In genomic region chr9:137231313-137232039, GRCh38 we compare ENCODE assay signal across 33 cellular contexts. TPM values are rescaled to one million over a fixed set of nuclear protein-coding genes. Genes with fewer than 3 reads are reported as not detected.
"Had no signal": no experiment of that assay in that cellular context is flagged by ENCODE, and none has a peak within 500 bp of the region (broad histone marks: within the 10 kb centered on the region; RNA-seq: fewer than 3 reads in every experiment).

No MANE protein-coding gene starts in this region.

- ATAC-seq: effector memory CD8-positive, alpha-beta T cell; esophagus mucosa; gastrocnemius medialis; left lobe of liver; mucosa of descending colon; natural killer cell treated with Interleukin-12 subunit alpha and Interleukin-12 subunit beta and Interleukin-15 and Interleukin-18, amount 100 ng/mL, for 72 hours; pancreas; stimulated activated effector memory CD8-positive, alpha-beta T cell treated with anti-CD3 and anti-CD28 coated beads, Interleukin-12 subunit alpha, Interleukin-12 subunit beta, amount 100 ng/mL, for 72 hours; stimulated activated naive CD8-positive, alpha-beta T cell treated with anti-CD3 and anti-CD28 coated beads, Interleukin-15, Interleukin-2, amounts not matched to agents 100 U/mL and 50 U/mL, for 24 hours had no signal

- H3K36me3 ChIP-seq: gastrocnemius medialis, neutrophil, pancreas, tibial artery had no signal

- H3K27ac ChIP-seq: gastrocnemius medialis, neutrophil, pancreas, testis, tibial artery had no signal

- FAIRE-seq: endometrium, kidney, pancreas had no signal

- H3K27me3 ChIP-seq: pancreas, testis had no signal

- H3K4me3 ChIP-seq: gastrocnemius medialis, lung, mucosa of descending colon, pancreas, smooth muscle cell, testis, tibial artery had no signal

- DNase-seq: cortex of kidney; effector memory CD8-positive, alpha-beta T cell; foreskin fibroblast; gastrocnemius medialis; head of caudate nucleus; kidney; mucosa of descending colon; naive B cell; pancreas; retina; stimulated activated CD4-positive, alpha-beta T cell treated with anti-CD3 and anti-CD28 coated beads, Interleukin-12 subunit alpha, Interleukin-12 subunit beta, amount 100 ng/mL, for 4 hours; stimulated activated CD4-positive, alpha-beta T cell treated with anti-CD3 and anti-CD28 coated beads, Interleukin-2, amount 100 ng/mL, for 24 hours; stimulated activated CD4-positive, alpha-beta T cell treated with anti-CD3 and anti-CD28 coated beads, Interleukin-4, amount 100 ng/mL, for 24 hours; stimulated activated naive CD8-positive, alpha-beta T cell treated with anti-CD3 and anti-CD28 coated beads, Interleukin-15, Interleukin-2, amounts not matched to agents 100 U/mL and 50 U/mL, for 24 hours; substantia nigra; testis; tibial artery had no signal

- H3K9me3 ChIP-seq: gastrocnemius medialis, mucosa of descending colon, neutrophil, pancreas, testis, tibial artery had no signal

- H3K4me2 ChIP-seq: smooth muscle cell had no signal

RNA-seq across cellular contexts. Expression of gene SLC34A3, which starts 0.8 kb away (rescaled TPM):
- total RNA-seq: dermis microvascular lymphatic vessel endothelial cell; gastrocnemius medialis; glomerular endothelial cell; left lobe of liver; liver; mucosa of descending colon; natural killer cell treated with Interleukin-12 subunit alpha and Interleukin-12 subunit beta and Interleukin-15 and Interleukin-18, amount 100 ng/mL, for 72 hours; neural crest cell; omental fat pad; posterior vena cava; pulmonary artery endothelial cell; smooth muscle cell; urinary bladder had no signal
- polyA plus RNA-seq: liver, smooth muscle cell had no signal

RNA-seq across cellular contexts. Expression of gene RNF224, which starts 4.2 kb away (rescaled TPM):
- total RNA-seq: gastrocnemius medialis; glomerular endothelial cell; left lobe of liver; liver; mucosa of descending colon; natural killer cell treated with Interleukin-12 subunit alpha and Interleukin-12 subunit beta and Interleukin-15 and Interleukin-18, amount 100 ng/mL, for 72 hours; neural crest cell; posterior vena cava; smooth muscle cell; urinary bladder had no signal
- polyA plus RNA-seq: liver, smooth muscle cell had no signal

RNA-seq across cellular contexts. Expression of gene CYSRT1, which starts 6.5 kb away (rescaled TPM):
- total RNA-seq: mucosa of descending colon had no signal

RNA-seq across cellular contexts. Expression of gene RNF208, which starts 9.4 kb away (rescaled TPM):
- total RNA-seq: urinary bladder had no signal
